2 cellular contexts compared by ENCODE assay signal in genomic region chr3:194014756-194015155, GRCh38.
TF ChIP-seq lines count a peak whose summit lies in the region.

No MANE protein-coding gene starts in this region.

TF ChIP-seq in K562, 482 proteins besides CTCF, POLR2A, EP300 and RAD21 (continued from another document):
- TF ChIP-seq, protein P1, sequence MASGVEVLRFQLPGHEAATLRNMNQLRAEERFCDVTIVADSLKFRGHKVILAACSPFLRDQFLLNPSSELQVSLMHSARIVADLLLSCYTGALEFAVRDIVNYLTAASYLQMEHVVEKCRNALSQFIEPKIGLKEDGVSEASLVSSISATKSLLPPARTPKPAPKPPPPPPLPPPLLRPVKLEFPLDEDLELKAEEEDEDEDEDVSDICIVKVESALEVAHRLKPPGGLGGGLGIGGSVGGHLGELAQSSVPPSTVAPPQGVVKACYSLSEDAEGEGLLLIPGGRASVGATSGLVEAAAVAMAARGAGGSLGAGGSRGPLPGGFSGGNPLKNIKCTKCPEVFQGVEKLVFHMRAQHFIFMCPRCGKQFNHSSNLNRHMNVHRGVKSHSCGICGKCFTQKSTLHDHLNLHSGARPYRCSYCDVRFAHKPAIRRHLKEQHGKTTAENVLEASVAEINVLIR (CRISPR knock-in tag; IDR thresholded peaks at IDR 0.05): no peak
- TF ChIP-seq POU5F1 (IDR thresholded peaks at IDR 0.05; ENCODE audit: borderline replicate concordance, low read depth, low read length, partially characterized antibody) (no peak), KLF6 (CRISPR knock-in tag; IDR thresholded peaks at IDR 0.05; ENCODE audit: borderline replicate concordance) (no peak), SRSF7 (optimal IDR thresholded peaks at IDR 0.05; ENCODE audit: low read depth, low read length) (no peak), HES1 (IDR thresholded peaks at IDR 0.05; ENCODE audit: low read depth) (no peak), BRF1 (IDR thresholded peaks at IDR 0.05; ENCODE audit: borderline replicate concordance, extremely low read depth, insufficient read length) (no peak)

TF ChIP-seq in HepG2, 621 proteins besides CTCF, POLR2A, EP300 and RAD21 (continued from another document):
- TF ChIP-seq, protein P2, sequence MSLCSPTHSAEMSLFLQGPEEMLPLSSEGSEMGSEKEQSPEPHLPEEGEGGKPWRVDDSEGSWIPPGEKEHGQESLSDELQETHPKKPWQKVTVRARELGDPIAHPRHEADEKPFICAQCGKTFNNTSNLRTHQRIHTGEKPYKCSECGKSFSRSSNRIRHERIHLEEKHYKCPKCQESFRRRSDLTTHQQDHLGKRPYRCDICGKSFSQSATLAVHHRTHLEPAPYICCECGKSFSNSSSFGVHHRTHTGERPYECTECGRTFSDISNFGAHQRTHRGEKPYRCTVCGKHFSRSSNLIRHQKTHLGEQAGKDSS (CRISPR knock-in tag; IDR thresholded peaks at IDR 0.05; ENCODE audit: borderline replicate concordance, low read depth): no peak
- TF ChIP-seq IKZF1 (IDR thresholded peaks at IDR 0.05) (no peak), STAG1 (CRISPR knock-in tag; IDR thresholded peaks at IDR 0.05) (no peak), BRF2 (CRISPR knock-in tag; IDR thresholded peaks at IDR 0.05) (no peak)
